In genomic region chr6:125301435-125302391, GRCh38 we compare ENCODE assay signal across 8 cellular contexts. TPM values are rescaled to one million over a fixed set of nuclear protein-coding genes. Genes with fewer than 3 reads are reported as not detected.
DNase-seq lines count a peak whose midpoint lies in the region; ATAC-seq and TF ChIP-seq lines count a peak whose summit lies in the region.

TSS of gene HDDC2 (minus strand) at chr6:125301967. CDS start at chr6:125301932, 35 bp downstream.

- TF ChIP-seq CTCF in ascending aorta (IDR thresholded peaks at IDR 0.05): no peak

- ATAC-seq in GM21825 (IDR thresholded peaks at IDR 0.05; ENCODE audit: unreplicated experiment) (peak; percentile 86), right cardiac atrium (peak; percentile 94 to 96)

- peaks cover 46% of the 10 kb centered on the region for H3K79me2 ChIP-seq in Karpas-422 (ENCODE audit: low read length)

- no peaks in the 10 kb centered on the region for H3K27me3 ChIP-seq in Karpas-422 (ENCODE audit: low read length)
- H3K27me3 ChIP-seq in ascending aorta: no peaks in the 10 kb centered on the region
- no peaks in the 10 kb centered on the region for H3K27me3 ChIP-seq in right cardiac atrium (ENCODE audit: control insufficient read depth, insufficient read depth)

- H2AFZ ChIP-seq in Karpas-422 (ENCODE audit: low read length): peak within 1 kb of the TSS; percentile 79; the same call in 1 of the 2 replicates

- H3K9me3 ChIP-seq in Karpas-422 (ENCODE audit: low read length): no peaks in the 10 kb centered on the region
- H3K9me3 ChIP-seq in ascending aorta: no peaks in the 10 kb centered on the region
- no peaks in the 10 kb centered on the region for H3K9me3 ChIP-seq in right cardiac atrium (ENCODE audit: control insufficient read depth, low read length)

- H3K27ac ChIP-seq in Karpas-422 (ENCODE audit: low read length) (peak within 1 kb of the TSS; percentile 54), ascending aorta (peak within 1 kb of the TSS; percentile 94 to 96), right cardiac atrium (ENCODE audit: low read length) (peak within 1 kb of the TSS; percentile 61)

- no peaks in the 10 kb centered on the region for H4K20me1 ChIP-seq in Karpas-422 (ENCODE audit: insufficient read depth, low read depth, low read length)

- peaks cover 35% of the 10 kb centered on the region for H3K36me3 ChIP-seq in Karpas-422 (ENCODE audit: insufficient read depth, low read length)
- H3K36me3 ChIP-seq in ascending aorta: peaks cover 2 to 24% of the 10 kb centered on the region in 2 donors

- peak within 1 kb of the TSS; percentile 74 for H3K4me2 ChIP-seq in Karpas-422 (ENCODE audit: low read depth, low read length, poor library complexity, severe bottlenecking)

- WGBS in right cardiac atrium: 4% methylated on average over 67 of the region's 67 CpGs

- H3K4me1 ChIP-seq in Karpas-422 (ENCODE audit: low read length) (peaks cover 21% of the 10 kb centered on the region), ascending aorta (peaks cover 3 to 5% of the 10 kb centered on the region in 2 donors), right cardiac atrium (ENCODE audit: control insufficient read depth, insufficient read depth, low read length) (no peaks in the 10 kb centered on the region)

- peak; percentile 47 for DNase-seq in GM04504 (ENCODE audit: low read depth)
- DNase-seq in Karpas-422: peak; percentile 82
- DNase-seq in ascending aorta (ENCODE audit: low spot score in 2 of 2): peak in 1 of 2 donors; percentile 84
- peak; percentile 81 to 92 (median 92) for DNase-seq in right cardiac atrium
- peak; percentile 61 for DNase-seq in putamen (ENCODE audit: low spot score)
- DNase-seq in NCI-H2107 treated with DMSO at 0.1 percent for 48 hours (lab: John Stamatoyannopoulos, UW; ENCODE audit: unreplicated experiment): no peak

- peak within 1 kb of the TSS; percentile 88 for H3K9ac ChIP-seq in Karpas-422 (ENCODE audit: low read length)

- intact Hi-C loops in T-helper 1 cell treated with Interleukin-12 subunit alpha and Interleukin-12 subunit beta and Interleukin-4 antibody, amounts not matched to agents 30 ng/mL and 1 ng/mL, for 36 hours (cut with micrococcal nuclease): loop anchor here (1.0 to 5.0 kb wide), 3 partner anchors 109 to 1039 kb away; partner anchors contain the start of genes CENPW and TRMT11
- intact Hi-C loops in ascending aorta (cut with DNase I) (loop anchor here (1.0 to 10.0 kb wide), 5 partner anchors 38 to 427 kb away; partner anchors contain the start of genes RNF217 and TPD52L1), right cardiac atrium (cut with DNase I) (loop anchor here in 2 of 4 donors (5.0 to 10.0 kb wide), 4 partner anchors 147 to 673 kb away; partner anchors contain the start of gene TPD52L1 (in 2 of the 2))

- H3K9me2 ChIP-seq in Karpas-422 (replicated peaks; ENCODE audit: insufficient read depth, low read length): no peaks in the 10 kb centered on the region

- H3K4me3 ChIP-seq in Karpas-422 (ENCODE audit: low read length) (peak within 1 kb of the TSS; percentile 71), ascending aorta (peak within 1 kb of the TSS; percentile 76 to 79), right cardiac atrium (ENCODE audit: low read length) (peak within 1 kb of the TSS; percentile 56)

RNA-seq across cellular contexts. Expression of gene HDDC2, which starts in this region (rescaled TPM):
- 167 and 177 TPM in 2 replicates for total RNA-seq in Karpas-422 (2014; rRNA removed; shearing (Covaris generic); ENCODE audit: low replicate concordance)
- total RNA-seq in T-helper 1 cell treated with Interleukin-12 subunit alpha and Interleukin-12 subunit beta and Interleukin-4 antibody, amounts not matched to agents 30 ng/mL and 1 ng/mL, for 36 hours: 48.3 and 52.4 TPM in 2 replicates
- total RNA-seq in ascending aorta: 2.4 TPM
- 100 to 1,000 TPM in 2 of 4 donors, 10 to 100 TPM in 2; 83.0 to 103 (median 93.7) TPM for total RNA-seq in right cardiac atrium
- polyA plus RNA-seq in right cardiac atrium: 157 TPM

Comparison
In these comparisons a context has a peak if more than half of its experiments do, and no peak if none do; other contexts are left out.
1. RNA of gene HDDC2 (total RNA-seq): 167 to 177 TPM in Karpas-422, 83.0 to 103 TPM in right cardiac atrium and 48.3 to 52.4 TPM in T-helper 1 cell treated with Interleukin-12 subunit alpha and Interleukin-12 subunit beta and Interleukin-4 antibody, amounts not matched to agents 30 ng/mL and 1 ng/mL, for 36 hours; 2.4 TPM in ascending aorta (single experiment); every median in the first group is over 10 times any median in the second.
2. Peak in every context shown above with its lines, with median percentiles within 50 percentile points of each other: H3K27ac ChIP-seq and H3K4me3 ChIP-seq.